Comparison of ENCODE assay signal across 16 cellular contexts in the genomic region with DNA sequence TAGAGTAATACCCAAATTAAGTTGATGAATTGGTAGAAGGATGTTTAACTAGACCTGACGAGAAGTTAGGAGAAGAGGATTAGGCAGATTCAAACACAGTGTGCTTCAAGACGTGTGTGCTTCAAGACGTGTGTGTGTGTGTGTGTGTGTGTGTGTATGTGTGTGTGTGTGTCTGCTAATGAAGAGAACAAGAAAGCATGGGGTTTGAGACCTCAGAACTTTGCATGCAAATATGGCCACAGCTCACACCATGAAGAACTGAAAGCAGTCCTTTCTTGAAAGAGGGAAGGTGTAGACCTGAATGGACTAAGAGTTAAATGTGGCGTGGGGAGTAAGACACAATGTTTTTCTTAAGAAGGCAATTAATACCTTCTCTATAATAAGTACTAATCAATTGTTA. TPM values are rescaled to one million over a fixed set of nuclear protein-coding genes. Genes with fewer than 3 reads are reported as not detected.
DNase-seq lines count a peak whose midpoint lies in the region; ATAC-seq and TF ChIP-seq lines count a peak whose summit lies in the region.
"Had no signal": no experiment of that assay in that cellular context is flagged by ENCODE, and none has a peak within 500 bp of the region (broad histone marks: within the 10 kb centered on the region; RNA-seq: fewer than 3 reads in every experiment).

No MANE protein-coding gene starts in this region.

- H3K9ac ChIP-seq in trophoblast cell (ENCODE audit: low read length), result no peak overlapping the region

- no peaks in the 10 kb centered on the region for H3K9me3 ChIP-seq in trophoblast cell (ENCODE audit: insufficient read depth, low read depth, low read length)
- H3K9me3 ChIP-seq in vagina, result no peaks in the 10 kb centered on the region
- H3K9me3 ChIP-seq: thoracic aorta had no signal

- H3K4me3 ChIP-seq in trophoblast cell (ENCODE audit: low read depth, low read length) (no peak overlapping the region), vagina (no peak overlapping the region)
- H3K4me3 ChIP-seq: thoracic aorta had no signal

- no peaks in the 10 kb centered on the region for H3K27me3 ChIP-seq in trophoblast cell (ENCODE audit: insufficient read depth, low read length)
- no peaks in the 10 kb centered on the region for H3K27me3 ChIP-seq in vagina

- H3K18ac ChIP-seq in trophoblast cell (ENCODE audit: low read length), result no peak overlapping the region

- H2BK12ac ChIP-seq in trophoblast cell (ENCODE audit: low read length), result no peak overlapping the region

- H3K79me1 ChIP-seq in trophoblast cell (ENCODE audit: low read length), result no peaks in the 10 kb centered on the region

- H2BK120ac ChIP-seq in trophoblast cell (ENCODE audit: insufficient read depth, low read length, poor library complexity), result no peak overlapping the region

- no peak overlapping the region for H4K8ac ChIP-seq in trophoblast cell (ENCODE audit: low read depth, low read length)

- no peak overlapping the region for H4K12ac ChIP-seq in trophoblast cell (ENCODE audit: low read depth, low read length)

- no peak overlapping the region for H3K4ac ChIP-seq in trophoblast cell (ENCODE audit: low read depth, low read length)

- no peak overlapping the region for H3K4me2 ChIP-seq in trophoblast cell (ENCODE audit: low read length)

- TF ChIP-seq CTCF in vagina (IDR thresholded peaks at IDR 0.05), result no peak

- no peak overlapping the region for H3K14ac ChIP-seq in trophoblast cell (ENCODE audit: low read length)

- whole genome bisulfite sequencing in trophoblast cell (ENCODE audit: extremely low coverage, insufficient coverage, insufficient read length), result no CpG with 5 or more reads among the region's 4 CpGs

- no peak overlapping the region for H4K91ac ChIP-seq in trophoblast cell (ENCODE audit: low read depth, low read length)

- H2AFZ ChIP-seq in trophoblast cell (ENCODE audit: insufficient read depth, low read length, poor library complexity), result no peak overlapping the region

- H3K79me2 ChIP-seq in trophoblast cell (ENCODE audit: control insufficient read depth, insufficient read depth, low read length, poor library complexity), result no peaks in the 10 kb centered on the region

- H2AK5ac ChIP-seq in trophoblast cell (ENCODE audit: low read length), result no peak overlapping the region

- ATAC-seq in GM18498 (IDR thresholded peaks at IDR 0.05; ENCODE audit: unreplicated experiment) (peak; percentile 90), GM19467 (IDR thresholded peaks at IDR 0.05; ENCODE audit: unreplicated experiment) (peak; percentile 75), HG02852 (IDR thresholded peaks at IDR 0.05; ENCODE audit: unreplicated experiment) (peak; percentile 90), HG03520 (IDR thresholded peaks at IDR 0.05; ENCODE audit: unreplicated experiment) (peak; percentile 91)

- DNase-seq in trophoblast cell, result no peak
- no peak for DNase-seq in vagina (ENCODE audit: extremely low spot score in 2 of 2)
- no peak for DNase-seq in superior temporal gyrus (ENCODE audit: extremely low spot score)
- DNase-seq in activated CD4-positive, alpha-beta T cell treated with anti-CD3 and anti-CD28 coated beads, Interleukin-2, amount 50 U/mL, for 1 hour, result no peak
- DNase-seq: activated CD4-positive, alpha-beta T cell treated with anti-CD3 and anti-CD28 coated beads, Interleukin-2, amount 10 ng/mL, durations not matched to agents 7 days and 5 days; activated gamma-delta T cell; caudate nucleus; erythroblast; NCI-H146; NK-92 treated with Interleukin-12 subunit alpha and Interleukin-12 subunit beta, amount 100 ng/mL, for 24 hours; SW 1271 had no signal

- H3K23ac ChIP-seq in trophoblast cell (ENCODE audit: low read length), result no peak overlapping the region

- TF ChIP-seq POLR2A in vagina (IDR thresholded peaks at IDR 0.05), result no peak

- intact Hi-C loops in vagina (cut with DNase I), result no loop called here

- H3K36me3 ChIP-seq in trophoblast cell (ENCODE audit: control insufficient read depth in 1 of 2, insufficient read depth in 2 of 2, low read length in 2 of 2) (no peaks in the 10 kb centered on the region), vagina (no peaks in the 10 kb centered on the region)
- H3K36me3 ChIP-seq: thoracic aorta had no signal

- H3K27ac ChIP-seq in trophoblast cell (ENCODE audit: low read depth, low read length) (no peak overlapping the region), vagina (no peak overlapping the region)
- H3K27ac ChIP-seq: thoracic aorta had no signal

- H2BK5ac ChIP-seq in trophoblast cell (ENCODE audit: low read depth, low read length, poor library complexity), result no peak overlapping the region

- H3K4me1 ChIP-seq in trophoblast cell (ENCODE audit: control insufficient read depth in 1 of 2, insufficient read depth in 2 of 2, low read length in 2 of 2) (peaks cover 0 to 2% of the 10 kb centered on the region in 2 experiments), vagina (no peaks in the 10 kb centered on the region)

RNA-seq across cellular contexts. Expression of gene SSPN, which starts 32.5 kb away (rescaled TPM):
- polyA plus RNA-seq in trophoblast cell (2013), result 0.74 and 0.90 TPM in 2 replicates
- total RNA-seq in vagina, result 44.7 TPM
- total RNA-seq: activated CD4-positive, alpha-beta T cell treated with anti-CD3 and anti-CD28 coated beads, Interleukin-2, amount 10 ng/mL, durations not matched to agents 7 days and 5 days had no signal

RNA-seq across cellular contexts. Expression of gene BHLHE41, which starts 38.1 kb away (rescaled TPM):
- polyA plus RNA-seq in trophoblast cell (2013), result 2.4 and 2.5 TPM in 2 replicates
- 2.9 TPM for total RNA-seq in vagina
- total RNA-seq: activated CD4-positive, alpha-beta T cell treated with anti-CD3 and anti-CD28 coated beads, Interleukin-2, amount 10 ng/mL, durations not matched to agents 7 days and 5 days had no signal
